In the genomic region with DNA sequence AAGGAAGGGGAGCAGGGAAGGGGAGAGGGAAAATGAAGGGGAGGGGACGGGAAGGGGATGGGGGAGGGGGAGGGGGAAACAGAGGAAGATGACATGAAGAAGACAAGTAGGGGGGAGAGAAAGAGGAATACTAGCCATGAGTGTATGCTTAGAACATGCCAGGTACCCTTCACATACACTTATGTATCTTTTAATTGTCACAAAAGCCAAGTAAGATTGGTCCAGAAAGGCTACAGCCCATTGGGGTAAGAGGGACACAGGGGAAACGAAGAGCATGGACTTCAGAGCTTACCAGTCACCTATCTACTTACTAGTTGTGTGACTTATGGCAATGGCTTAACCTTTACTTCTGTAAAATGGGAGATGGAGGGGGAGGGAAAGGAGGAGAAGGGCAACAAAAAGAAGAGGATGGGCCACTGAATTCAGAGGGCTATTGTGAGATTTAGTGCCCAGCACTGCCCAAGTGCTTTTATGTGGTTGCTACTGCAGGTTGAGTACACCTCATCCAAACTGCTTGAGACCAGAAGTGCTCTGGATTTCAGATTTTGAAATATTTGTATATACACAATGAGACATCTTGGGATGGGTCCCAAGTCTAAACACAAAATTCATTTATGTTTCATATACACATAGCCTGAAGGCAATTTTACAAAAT, we compare ENCODE assay signal across 13 cellular contexts.
"Had no signal": no experiment of that assay in that cellular context is flagged by ENCODE, and none has a peak within 500 bp of the region (broad histone marks: within the 10 kb centered on the region; RNA-seq: fewer than 3 reads in every experiment).

No MANE protein-coding gene starts in this region.

- H3K4me1 ChIP-seq: parathyroid adenoma had no signal

- H3K4me3 Mint-ChIP-seq: activated CD4-positive, alpha-beta T cell treated with anti-CD3 and anti-CD28 coated beads, Interleukin-2, amount 10 ng/mL, durations not matched to agents 24 days and 14 days; memory B cell; naive thymus-derived CD8-positive, alpha-beta T cell had no signal

- H3K27me3 Mint-ChIP-seq: activated CD4-positive, alpha-beta T cell treated with anti-CD3 and anti-CD28 coated beads, Interleukin-2, amount 10 ng/mL, durations not matched to agents 24 days and 14 days; memory B cell; naive thymus-derived CD8-positive, alpha-beta T cell had no signal

- H3K9me3 Mint-ChIP-seq: memory B cell; naive thymus-derived CD8-positive, alpha-beta T cell had no signal

- H3K27ac ChIP-seq: cardiac muscle cell, parathyroid adenoma, thyroid gland had no signal

- H3K27me3 ChIP-seq: cardiac muscle cell, thyroid gland had no signal

- ATAC-seq: esophagus mucosa; naive thymus-derived CD8-positive, alpha-beta T cell had no signal

- H3K27ac Mint-ChIP-seq: activated CD4-positive, alpha-beta T cell treated with anti-CD3 and anti-CD28 coated beads, Interleukin-2, amount 10 ng/mL, durations not matched to agents 24 days and 14 days had no signal

- H3K36me3 ChIP-seq: cardiac muscle cell, thyroid gland had no signal

- DNase-seq: activated CD4-positive, alpha-beta T cell treated with anti-CD3 and anti-CD28 coated beads, Interleukin-2, amount 10 ng/mL, durations not matched to agents 24 days and 14 days; activated CD8-positive, alpha-beta memory T cell treated with anti-CD3 and anti-CD28 coated beads for 24 hours; activated naive CD4-positive, alpha-beta T cell treated with anti-CD3 and anti-CD28 coated beads, Interleukin-2, amount 50 U/mL, for 16 hours; activated T-cell treated with anti-CD3 and anti-CD28 coated beads for 4 hours; islet precursor cell; naive thymus-derived CD8-positive, alpha-beta T cell; stimulated activated CD4-positive, alpha-beta T cell treated with anti-CD3 and anti-CD28 coated beads, Interleukin-12 subunit alpha, Interleukin-12 subunit beta, amount 100 ng/mL, for 4 hours; stimulated activated CD4-positive, alpha-beta T cell treated with anti-CD3 and anti-CD28 coated beads, Interleukin-2, amount 100 ng/mL, for 24 hours; thyroid gland had no signal

- H3K4me3 ChIP-seq: cardiac muscle cell, thyroid gland had no signal

- H3K9me3 ChIP-seq: thyroid gland had no signal

- H3K36me3 Mint-ChIP-seq: naive thymus-derived CD8-positive, alpha-beta T cell had no signal
